27 cellular contexts compared by ENCODE assay signal in the genomic region with DNA sequence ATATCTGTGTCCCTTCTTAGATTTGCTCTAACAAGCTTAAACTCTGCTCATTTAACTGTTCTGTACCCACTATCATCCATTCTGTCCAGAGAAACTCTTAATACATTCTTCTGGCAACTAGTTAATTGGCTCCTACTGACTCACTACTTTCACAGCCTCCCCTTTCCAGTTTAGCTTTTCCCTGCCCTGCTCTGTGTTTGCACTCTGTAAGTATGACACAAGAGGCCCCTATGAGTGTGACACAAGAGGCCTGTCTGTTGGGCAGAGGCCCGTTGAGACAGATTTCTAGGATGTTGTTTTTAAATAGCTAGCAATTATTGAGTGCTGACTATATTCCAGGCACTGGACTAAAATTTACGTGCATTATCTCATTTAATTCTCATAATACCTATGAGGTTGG.
A peak's percentile ranks its signal among the peaks of the same experiment; 100 is the strongest.
DNase-seq lines count a peak whose midpoint lies in the region; ATAC-seq and TF ChIP-seq lines count a peak whose summit lies in the region.
"Had no signal": no experiment of that assay in that cellular context is flagged by ENCODE, and none has a peak within 500 bp of the region (broad histone marks: within the 10 kb centered on the region; RNA-seq: fewer than 3 reads in every experiment).

No MANE protein-coding gene starts in this region.

- DNase-seq in Daoy (ENCODE audit: low read depth) (peak; percentile 56), RPMI7951 (ENCODE audit: low read depth) (peak; percentile 55), epithelial cell of esophagus (ENCODE audit: low read depth) (peak; percentile 73), putamen (ENCODE audit: low spot score) (no peak), NCI-H1436 treated with DMSO at 0.1 percent for 48 hours (lab: John Stamatoyannopoulos, UW) (no peak)
- DNase-seq: activated CD4-positive, alpha-beta T cell treated with anti-CD3 and anti-CD28 coated beads, Interleukin-2, amount 50 U/mL, for 4 hours; activated CD8-positive, alpha-beta memory T cell treated with anti-CD3 and anti-CD28 coated beads, Interleukin-2, amount 50 U/mL, for 48 hours; activated effector memory CD4-positive, alpha-beta T cell treated with anti-CD3 and anti-CD28 coated beads, Interleukin-2, amount 50 U/mL, for 16 hours; CD8-positive, alpha-beta memory T cell; DND-41; erythroblast; left colon; NCI-H1930; NCI-H446; Peyer's patch; spleen; stimulated activated CD4-positive, alpha-beta T cell treated with anti-CD3 and anti-CD28 coated beads, Interleukin-4, amount 100 ng/mL, for 4 hours; stimulated activated naive CD8-positive, alpha-beta T cell treated with anti-CD3 and anti-CD28 coated beads, Interleukin-15, amount 100 ng/mL, for 72 hours; T-helper 2 cell had no signal

- H3K4me3 Mint-ChIP-seq in nephron = no peak overlapping the region
- H3K4me3 Mint-ChIP-seq: CD8-positive, alpha-beta memory T cell; central memory CD8-positive, alpha-beta T cell; neural crest cell; stimulated activated naive CD8-positive, alpha-beta T cell treated with anti-CD3 and anti-CD28 coated beads, Interleukin-15, amount 100 ng/mL, for 72 hours; type B pancreatic cell had no signal

- peaks cover 8% of the 10 kb centered on the region for H3K9me3 Mint-ChIP-seq in nephron
- H3K9me3 Mint-ChIP-seq: type B pancreatic cell had no signal

- no peak for ATAC-seq in HG03432 (IDR thresholded peaks at IDR 0.05; ENCODE audit: unreplicated experiment)
- ATAC-seq in GM19035 (IDR thresholded peaks at IDR 0.05; ENCODE audit: unreplicated experiment) = no peak
- ATAC-seq: left colon; stimulated activated naive CD8-positive, alpha-beta T cell treated with anti-CD3 and anti-CD28 coated beads, Interleukin-15, amount 100 ng/mL, for 72 hours had no signal

- H3K27me3 Mint-ChIP-seq in nephron (ENCODE audit: low read depth) = no peaks in the 10 kb centered on the region
- H3K27me3 Mint-ChIP-seq: central memory CD8-positive, alpha-beta T cell; progenitor cell of endocrine pancreas; type B pancreatic cell had no signal

- H3K4me3 ChIP-seq in epithelial cell of esophagus (ENCODE audit: low read length) = no peak overlapping the region
- H3K4me3 ChIP-seq: Peyer's patch, SK-N-MC, spleen had no signal

- no peak for TF ChIP-seq CTCF in epithelial cell of esophagus (IDR thresholded peaks at IDR 0.05; ENCODE audit: insufficient read depth, low read depth, low read length, missing control alignments)
- no peak for TF ChIP-seq CTCF in nephron (IDR thresholded peaks at IDR 0.05; ENCODE audit: unreplicated experiment in 3 of 3)

- H3K27ac Mint-ChIP-seq in nephron = peak overlapping the region; percentile 77 to 78 (median 78)
- H3K27ac Mint-ChIP-seq: CD8-positive, alpha-beta memory T cell; progenitor cell of endocrine pancreas; stimulated activated naive CD8-positive, alpha-beta T cell treated with anti-CD3 and anti-CD28 coated beads, Interleukin-15, amount 100 ng/mL, for 72 hours; type B pancreatic cell had no signal

- peaks cover under 1% of the 10 kb centered on the region for H3K36me3 Mint-ChIP-seq in nephron (ENCODE audit: low read depth)
- H3K36me3 Mint-ChIP-seq: CD8-positive, alpha-beta memory T cell; type B pancreatic cell had no signal

- H3K4me1 Mint-ChIP-seq in nephron = peaks cover 49% of the 10 kb centered on the region
- H3K4me1 Mint-ChIP-seq: CD8-positive, alpha-beta memory T cell; central memory CD8-positive, alpha-beta T cell; stimulated activated naive CD8-positive, alpha-beta T cell treated with anti-CD3 and anti-CD28 coated beads, Interleukin-15, amount 100 ng/mL, for 72 hours had no signal

Comparison
In these comparisons a context has a peak if more than half of its experiments do, and no peak if none do; other contexts are left out.
1. DNase-seq: peak in Daoy (single experiment), RPMI7951 (single experiment) and epithelial cell of esophagus (single experiment); none in putamen (single experiment) and NCI-H1436 treated with DMSO at 0.1 percent for 48 hours (single experiment).